Comparison of ENCODE assay signal across 8 cellular contexts in the genomic region with DNA sequence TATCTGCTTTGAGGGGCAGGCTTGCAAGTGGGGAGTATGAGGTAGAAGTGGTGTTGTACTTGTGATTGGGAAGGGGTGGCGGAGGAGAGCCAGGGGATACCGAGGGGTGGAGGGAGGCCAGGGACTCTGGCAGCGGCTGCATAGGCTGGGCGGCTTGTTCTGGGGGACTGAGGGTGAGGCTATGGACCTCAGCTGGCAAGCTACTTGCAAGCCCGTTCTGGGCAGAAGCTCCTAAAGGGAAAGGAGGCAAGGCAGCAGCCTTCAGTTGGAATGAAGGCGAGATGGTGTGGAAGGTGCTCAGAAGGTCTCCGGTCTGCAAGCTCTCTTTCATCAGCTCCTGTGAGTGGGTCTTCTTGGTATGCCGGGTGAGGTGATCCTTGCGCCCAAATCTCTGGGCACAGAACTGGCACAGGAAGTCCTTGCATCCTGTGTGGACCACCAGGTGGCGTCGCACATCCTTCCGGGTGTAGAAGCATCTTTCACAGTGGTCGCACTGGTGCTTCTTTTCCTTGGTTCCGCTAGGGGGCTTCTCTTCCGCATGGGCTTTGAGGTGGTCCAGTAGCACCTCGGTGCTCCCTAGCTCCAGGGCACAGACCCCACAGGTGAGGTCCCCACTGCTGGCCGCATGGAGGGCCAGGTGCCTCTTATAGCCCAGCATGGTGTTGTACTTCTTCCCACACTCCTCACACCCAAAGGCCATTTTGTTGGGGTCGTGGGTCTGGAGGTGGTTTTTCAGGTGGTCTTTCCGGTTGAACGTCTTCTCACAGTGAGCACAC.
DNase-seq lines count a peak whose midpoint lies in the region; ATAC-seq and TF ChIP-seq lines count a peak whose summit lies in the region.

No MANE protein-coding gene starts in this region.

- H3K4me1 ChIP-seq in fibroblast of lung (ENCODE audit: control insufficient read depth, extremely low read depth, insufficient read depth, low read length) (no peaks in the 10 kb centered on the region), ovary (ENCODE audit: insufficient read depth) (no peaks in the 10 kb centered on the region)

- ATAC-seq in HG02678 (IDR thresholded peaks at IDR 0.05; ENCODE audit: unreplicated experiment) (peak; percentile 47), HG03025 (IDR thresholded peaks at IDR 0.05; ENCODE audit: low FRiP score, unreplicated experiment) (no peak)

- no peaks in the 10 kb centered on the region for H3K27me3 ChIP-seq in fibroblast of lung (ENCODE audit: control insufficient read depth, insufficient read depth, low read length)
- no peaks in the 10 kb centered on the region for H3K27me3 ChIP-seq in ovary

- 72 to 76% (median 72%) methylated on average over 20 of the region's 20 CpGs for WGBS in ovary, 3 donors

- TF ChIP-seq POLR2A in ovary (IDR thresholded peaks at IDR 0.05) = no peak

- H3K9ac ChIP-seq in fibroblast of lung (ENCODE audit: insufficient read depth, low read length) = no peak overlapping the region

- no peaks in the 10 kb centered on the region for H3K36me3 ChIP-seq in fibroblast of lung (ENCODE audit: control insufficient read depth, insufficient read depth, low read length)
- no peaks in the 10 kb centered on the region for H3K36me3 ChIP-seq in ovary

- DNase-seq in GM12865 (ENCODE audit: low read depth) (peak; percentile 83), NCI-H526 (lab: John Stamatoyannopoulos, UW) (peak; percentile 70 to 88), fibroblast of lung (ENCODE audit: low read depth in 2 of 2) (peak; percentile 39 to 71), ovary (peak; percentile 27 to 66 (median 58)), NCI-H2171 (lab: John Stamatoyannopoulos, UW) (no peak)
- peak; percentile 7 for DNase-seq in activated CD8-positive, alpha-beta memory T cell treated with anti-CD3 and anti-CD28 coated beads, Interleukin-2, amount 50 U/mL, for 1 hour (ENCODE audit: extremely low read depth)

- TF ChIP-seq CTCF in GM12865 (IDR thresholded peaks at IDR 0.05; ENCODE audit: insufficient read depth, low read depth, low read length, missing control alignments) (peak; percentile 80), fibroblast of lung (conservative IDR thresholded peaks at IDR 0.05 in 1 of 2, IDR thresholded peaks at IDR 0.05 in 1 of 2; ENCODE audit: low read depth in 1 of 2, low read length in 2 of 2) (peak; percentile 58 to 79), ovary (IDR thresholded peaks at IDR 0.05) (peak in 1 of 3 donors; percentile 22)

- intact Hi-C loops in ovary (cut with DNase I) = loop anchor here in 1 of 4 donors (5.0 kb wide), 1 partner anchor 65 kb away; the partner anchor contains the start of gene PLAGL1

- no peaks in the 10 kb centered on the region for H3K79me2 ChIP-seq in fibroblast of lung (ENCODE audit: control insufficient read depth, insufficient read depth, low read length)

- H3K4me3 ChIP-seq in GM12865 (ENCODE audit: low read depth, low read length) (no peak overlapping the region), fibroblast of lung (replicated peaks in 1 of 4; ENCODE audit: control extremely low read depth in 1 of 4, insufficient read depth in 1 of 4, low read depth in 3 of 4, low read length in 4 of 4) (no peak overlapping the region), ovary (no peak overlapping the region)

- TF ChIP-seq EP300 in ovary (IDR thresholded peaks at IDR 0.05) = no peak

- no peak overlapping the region for H3K27ac ChIP-seq in fibroblast of lung (ENCODE audit: insufficient read depth, low read length)
- no peak overlapping the region for H3K27ac ChIP-seq in ovary

- no peak overlapping the region for H3K4me2 ChIP-seq in fibroblast of lung (ENCODE audit: extremely low read depth, insufficient read depth, low read length)

- H3K9me3 ChIP-seq in fibroblast of lung (ENCODE audit: control insufficient read depth, insufficient read depth, low read depth, low read length) = no peaks in the 10 kb centered on the region
- H3K9me3 ChIP-seq in ovary = no peaks in the 10 kb centered on the region

- peaks cover 1% of the 10 kb centered on the region for H4K20me1 ChIP-seq in fibroblast of lung (ENCODE audit: control insufficient read depth, extremely low read depth, insufficient read depth, low read length)

- H2AFZ ChIP-seq in fibroblast of lung (ENCODE audit: low read length) = no peak overlapping the region
